ENCODE assay signal across 8 cellular contexts in the genomic region with DNA sequence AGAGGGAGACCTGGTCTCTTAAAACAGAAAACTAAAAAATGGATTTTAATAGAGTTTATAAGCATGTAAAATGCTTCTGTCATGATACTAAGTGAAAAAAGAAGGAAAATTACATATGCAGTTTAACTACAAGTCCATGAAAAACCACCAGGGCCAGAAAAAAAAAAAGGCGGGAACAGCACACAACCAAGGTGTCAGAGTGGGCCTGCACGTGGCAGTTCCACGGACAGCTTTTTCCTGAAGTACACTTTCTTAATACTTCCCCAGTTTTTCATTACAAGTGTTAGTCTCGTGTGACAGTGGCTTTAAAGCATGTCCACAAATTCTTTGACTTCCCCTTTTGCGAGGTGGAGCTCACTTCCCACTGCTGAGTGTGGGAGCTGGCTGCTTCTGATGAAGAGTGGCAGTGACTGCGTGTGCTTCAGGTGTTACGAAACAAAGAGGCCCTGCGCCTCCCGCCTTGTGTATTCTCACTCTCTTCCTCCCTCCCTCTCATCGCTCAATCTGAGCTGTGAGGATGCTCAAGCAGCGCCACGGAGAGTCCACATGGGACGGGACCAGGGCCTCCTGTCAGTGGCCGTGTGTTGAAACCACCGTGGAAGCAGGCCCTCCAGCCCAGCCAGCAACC. TPM values are rescaled to one million over a fixed set of nuclear protein-coding genes. Genes with fewer than 3 reads are reported as not detected.
DNase-seq lines count a peak whose midpoint lies in the region; ATAC-seq, FAIRE-seq and TF ChIP-seq lines count a peak whose summit lies in the region.

No MANE protein-coding gene starts in this region.

- peaks cover 2% of the 10 kb centered on the region for H3K79me2 ChIP-seq in keratinocyte (ENCODE audit: control insufficient read depth, insufficient read depth, low read length)

- H3K27me3 ChIP-seq in body of pancreas (no peaks in the 10 kb centered on the region), keratinocyte (ENCODE audit: control insufficient read depth, extremely low read depth, insufficient read depth, low read length) (no peaks in the 10 kb centered on the region), stomach (no peaks in the 10 kb centered on the region)

- FAIRE-seq in keratinocyte (lab: Jason Lieb, UNC) = no peak

- no peaks in the 10 kb centered on the region for H3K9me1 ChIP-seq in keratinocyte (ENCODE audit: control insufficient read depth, extremely low read depth, insufficient read depth, low read length)

- peaks cover 0 to 14% of the 10 kb centered on the region in 2 donors for H3K36me3 ChIP-seq in body of pancreas (replicated peaks in 1 of 2; ENCODE audit: insufficient read depth in 1 of 2, low read depth in 2 of 2)
- H3K36me3 ChIP-seq in keratinocyte (ENCODE audit: control insufficient read depth in 2 of 2, extremely low read depth in 1 of 2, insufficient read depth in 2 of 2, low read length in 2 of 2) = peaks cover 22 to 42% of the 10 kb centered on the region in 2 experiments
- peaks cover 20 to 50% (median 42%) of the 10 kb centered on the region in 4 donors for H3K36me3 ChIP-seq in stomach

- peak overlapping the region; percentile 85 for H3K9ac ChIP-seq in keratinocyte (ENCODE audit: control insufficient read depth, extremely low read depth, insufficient read depth, low read length)

- no peak for ATAC-seq in body of pancreas

- in situ Hi-C loops in GM13977 (cut with MboI; ENCODE audit: low pct_unique_long_range_greater_than_20kb, low sequenced_read_pairs, unreplicated experiment) = no loop called here

- no peak for TF ChIP-seq EP300 in stomach (IDR thresholded peaks at IDR 0.05)

- TF ChIP-seq POLR2A in body of pancreas (IDR thresholded peaks at IDR 0.05) (no peak), stomach (IDR thresholded peaks at IDR 0.05) (no peak)

- H3K4me1 ChIP-seq in body of pancreas (peaks cover 29% of the 10 kb centered on the region), keratinocyte (ENCODE audit: control insufficient read depth, extremely low read depth, insufficient read depth, low read length) (peaks cover 28% of the 10 kb centered on the region), stomach (peaks cover 31 to 56% (median 44%) of the 10 kb centered on the region in 4 donors)

- WGBS in body of pancreas, 2 donors = 70 to 80% methylated on average over 14 to 15 of the region's 15 CpGs
- 78 to 90% (median 88%) methylated on average over 13 to 15 of the region's 15 CpGs for WGBS in stomach, 5 donors

- H2AFZ ChIP-seq in keratinocyte (ENCODE audit: control insufficient read depth, low read length) = no peak overlapping the region

- dilution Hi-C loops in keratinocyte (cut with MboI; ENCODE audit: extremely low pct_ligation_motif_present, low sequenced_read_pairs) = loop anchor here (10.0 kb wide), 1 partner anchor 81 kb away; no protein-coding TSS in a partner anchor

- H4K20me1 ChIP-seq in keratinocyte (ENCODE audit: control insufficient read depth, extremely low read depth, insufficient read depth, low read length) = no peaks in the 10 kb centered on the region

- DNase-seq in Kasumi-1 (lab: John Stamatoyannopoulos, UW) (peak; percentile 51 to 71), body of pancreas (peak in 1 of 4 donors; percentile 69), keratinocyte (ENCODE audit: low read depth, low spot score) (no peak), stomach (no peak), NCI-H1417 (lab: John Stamatoyannopoulos, UW) (no peak), GM13977 (ENCODE audit: low spot score) (no peak), NCI-H2107 (lab: John Stamatoyannopoulos, UW) (no peak)
- DNase-seq in activated T-cell treated with anti-CD3 and anti-CD28 coated beads, Interleukin-2, amount 50 U/mL, for 48 hours = no peak

- H3K4me2 ChIP-seq in keratinocyte (ENCODE audit: control insufficient read depth, extremely low read depth, insufficient read depth, low read depth, low read length) = no peak overlapping the region

- TF ChIP-seq CTCF in body of pancreas (IDR thresholded peaks at IDR 0.05) (no peak), keratinocyte (optimal IDR thresholded peaks at IDR 0.05 in 1 of 3, IDR thresholded peaks at IDR 0.05 in 1 of 3, conservative IDR thresholded peaks at IDR 0.05 in 1 of 3; ENCODE audit: extremely low read depth in 1 of 3, insufficient read depth in 2 of 3, low read length in 3 of 3) (no peak), stomach (IDR thresholded peaks at IDR 0.05) (no peak), GM13977 (IDR thresholded peaks at IDR 0.05; ENCODE audit: extremely low read depth, insufficient read depth, missing control alignments) (no peak)

- H3K9me3 ChIP-seq in body of pancreas (no peaks in the 10 kb centered on the region), keratinocyte (ENCODE audit: control insufficient read depth, low read depth, low read length) (no peaks in the 10 kb centered on the region), stomach (no peaks in the 10 kb centered on the region)

- intact Hi-C loops in body of pancreas (cut with DNase I) = no loop called here
- intact Hi-C loops in stomach (cut with DNase I; ENCODE audit: low total_unique reads) = no loop called here

- H3K4me3 ChIP-seq in body of pancreas (no peak overlapping the region), keratinocyte (ENCODE audit: control insufficient read depth in 2 of 3, extremely low read depth in 1 of 3, insufficient read depth in 2 of 3, low read depth in 1 of 3, low read length in 3 of 3) (no peak overlapping the region), stomach (no peak overlapping the region)

- H3K27ac ChIP-seq in body of pancreas (peak overlapping the region in 3 of 4 donors; percentile 86 to 95 (median 91)), keratinocyte (ENCODE audit: control insufficient read depth, insufficient read depth, low read length) (peak overlapping the region; percentile 89), stomach (peak overlapping the region; percentile 30 to 97 (median 95))

RNA-seq across cellular contexts. Expression of gene PPM1F, which starts 16.4 kb away (rescaled TPM):
- total RNA-seq in body of pancreas (10 to 100 TPM; 14.5 to 26.4 TPM), stomach (100 to 1,000 TPM in 1 of 5 donors, 10 to 100 TPM in 4; 12.6 to 285 (median 22.3) TPM)
- polyA plus RNA-seq in keratinocyte (15.6 to 21.8 TPM (median 18.2 TPM) in 3 replicates), stomach (1 to 10 TPM; 6.7 to 9.9 (median 8.1) TPM)
- polyA plus RNA-seq in keratinocyte (2011; ENCODE audit: low read depth) = 6.5 TPM
- 11.6 and 17.2 TPM in 2 replicates for polyA plus RNA-seq in keratinocyte (2011; cell fraction: cytosol; rRNA removed)
- 30.9 and 41.7 TPM in 2 replicates for polyA plus RNA-seq in keratinocyte (2011; cell fraction: nucleus; rRNA removed)
- polyA plus RNA-seq in keratinocyte (2012; ENCODE audit: low replicate concordance) = 14.4 and 22.8 TPM in 2 replicates
- 12.7 to 36.0 TPM (median 14.8 TPM) in 3 replicates for polyA minus RNA-seq in keratinocyte
- 21.7 TPM for polyA minus RNA-seq in keratinocyte (2011; cell fraction: cytosol; rRNA and poly(A)+ RNA removed)
- 15.7 and 19.9 TPM in 2 replicates for polyA minus RNA-seq in keratinocyte (2011; cell fraction: nucleus; rRNA and poly(A)+ RNA removed)

RNA-seq across cellular contexts. Expression of gene TOP3B, which starts 46.3 kb away (rescaled TPM):
- total RNA-seq in body of pancreas (10 to 100 TPM; 19.2 to 48.8 TPM), stomach (100 to 1,000 TPM in 1 of 5 donors, 10 to 100 TPM in 4; 25.0 to 509 (median 38.5) TPM)
- polyA plus RNA-seq in keratinocyte (13.8 to 14.8 TPM (median 13.9 TPM) in 3 replicates), stomach (10 to 100 TPM in 1 of 3 donors, 1 to 10 TPM in 2; 3.8 to 13.8 (median 5.9) TPM)
- 10.8 TPM for polyA plus RNA-seq in keratinocyte (2011; ENCODE audit: low read depth)
- 4.6 and 7.0 TPM in 2 replicates for polyA plus RNA-seq in keratinocyte (2011; cell fraction: cytosol; rRNA removed)
- 59.0 and 81.0 TPM in 2 replicates for polyA plus RNA-seq in keratinocyte (2011; cell fraction: nucleus; rRNA removed)
- 19.8 and 26.6 TPM in 2 replicates for polyA plus RNA-seq in keratinocyte (2012; ENCODE audit: low replicate concordance)
- polyA minus RNA-seq in keratinocyte = 17.4 to 39.6 TPM (median 24.1 TPM) in 3 replicates
- polyA minus RNA-seq in keratinocyte (2011; cell fraction: cytosol; rRNA and poly(A)+ RNA removed) = 4.4 TPM
- 29.4 and 30.1 TPM in 2 replicates for polyA minus RNA-seq in keratinocyte (2011; cell fraction: nucleus; rRNA and poly(A)+ RNA removed)

Comparison
In these comparisons a context has a peak if more than half of its experiments do, and no peak if none do; other contexts are left out.
1. DNase-seq: peak in Kasumi-1 (2 of 2); none in keratinocyte (single experiment), stomach (single experiment), NCI-H1417 (0 of 3), GM13977 (single experiment), activated T-cell treated with anti-CD3 and anti-CD28 coated beads, Interleukin-2, amount 50 U/mL, for 48 hours (0 of 2) and NCI-H2107 (single experiment).
2. Peak in every context shown above with its lines, with median percentiles within 50 percentile points of each other: H3K27ac ChIP-seq.